11 cellular contexts compared by ENCODE assay signal in genomic region chr3:57434041-57434440, GRCh38.
DNase-seq lines count a peak whose midpoint lies in the region; ATAC-seq, FAIRE-seq and TF ChIP-seq lines count a peak whose summit lies in the region.
"Had no signal": no experiment of that assay in that cellular context is flagged by ENCODE, and none has a peak within 500 bp of the region (broad histone marks: within the 10 kb centered on the region; RNA-seq: fewer than 3 reads in every experiment).

No MANE protein-coding gene starts in this region.

- DNase-seq in GM23248 (peak; percentile 63), Panc1 (ENCODE audit: low read depth, low spot score) (no peak), fibroblast of the aortic adventitia (ENCODE audit: low read depth) (peak; percentile 59), posterior cingulate gyrus (no peak), hypothalamus (lab: John Stamatoyannopoulos, UW) (no peak)
- DNase-seq: activated CD4-positive, CD25-positive, alpha-beta regulatory T cell treated with anti-CD3 and anti-CD28 coated beads, Interleukin-2, amount 50 U/mL, for 72 hours had no signal

- no peak overlapping the region for H3K9ac ChIP-seq in GM23248

- no peaks in the 10 kb centered on the region for H3F3A ChIP-seq in GM23248 (ENCODE audit: insufficient read depth)

- H3K27me3 ChIP-seq in GM23248 (replicated peaks; ENCODE audit: insufficient read depth) (peaks cover 7% of the 10 kb centered on the region; the same call in 1 of the 2 replicates), Panc1 (ENCODE audit: control insufficient read depth, insufficient read depth, low read length) (no peaks in the 10 kb centered on the region)

- H3K4me3 ChIP-seq in GM23248 (no peak overlapping the region), Panc1 (ENCODE audit: low read depth in 2 of 2, low read length in 2 of 2) (no peak overlapping the region), fibroblast of the aortic adventitia (ENCODE audit: low read depth, low read length) (no peak overlapping the region)

- H3K9me3 ChIP-seq in GM23248 (ENCODE audit: low read depth) (no peaks in the 10 kb centered on the region), Panc1 (ENCODE audit: control insufficient read depth, insufficient read depth, low read depth, low read length) (no peaks in the 10 kb centered on the region)

- WGBS in GM23248 (ENCODE audit: low coverage in 1 of 2, low lambda C conversion rate in 2 of 2, missing lambda C conversion rate in 2 of 2), 2 experiments = 16 to 27% methylated on average over 4 of the region's 4 CpGs

- TF ChIP-seq CTCF in Panc1 (IDR thresholded peaks at IDR 0.05) = peak; percentile 62
- TF ChIP-seq CTCF in fibroblast of the aortic adventitia (IDR thresholded peaks at IDR 0.05; ENCODE audit: insufficient read depth, low read length) = peak; percentile 62

- in situ Hi-C loops in GM23248 (cut with MboI) (no loop called here), Panc1 (cut with HindIII; ENCODE audit: low pct_unique_long_range_greater_than_20kb, low sequenced_read_pairs) (no loop called here)

- ATAC-seq in Panc1 (peak; percentile 66), HG02763 (IDR thresholded peaks at IDR 0.05; ENCODE audit: unreplicated experiment) (no peak), HG02571 (IDR thresholded peaks at IDR 0.05; ENCODE audit: unreplicated experiment) (no peak)
- ATAC-seq: naive thymus-derived CD4-positive, alpha-beta T cell had no signal

- no peaks in the 10 kb centered on the region for H3K9me2 ChIP-seq in GM23248 (ENCODE audit: insufficient read depth)

- CTCF ChIA-PET in Panc1 (lab: Charles Lee) = no interaction called here

- H3K79me2 ChIP-seq in GM23248 (ENCODE audit: insufficient read depth) = no peaks in the 10 kb centered on the region

- no TSS peak for BruUV-seq in Panc1 (replicated peaks; lab: Mats Ljungman, UMichigan)

- H2AFZ ChIP-seq in GM23248 = no peak overlapping the region

- intact Hi-C loops in Panc1 (cut with micrococcal nuclease; ENCODE audit: unreplicated experiment) (no loop called here), posterior cingulate gyrus (cut with DNase I) (no loop called here)

- H3K27ac ChIP-seq in GM23248 (no peak overlapping the region), Panc1 (ENCODE audit: low read length) (no peak overlapping the region)

- H4K20me1 ChIP-seq in GM23248 (ENCODE audit: insufficient read depth) = no peaks in the 10 kb centered on the region

- peak; percentile 96 for FAIRE-seq in A204.1 (lab: Jason Lieb, UNC)
- FAIRE-seq: GM18507 had no signal

- no peaks in the 10 kb centered on the region for H3K4me1 ChIP-seq in GM23248 (ENCODE audit: insufficient read depth)
- no peaks in the 10 kb centered on the region for H3K4me1 ChIP-seq in Panc1 (ENCODE audit: control insufficient read depth, insufficient read depth, low read length)

- POLR2A ChIA-PET in Panc1 (lab: Charles Lee) = no interaction called here

- H3K36me3 ChIP-seq in GM23248 (ENCODE audit: low read depth) = no peaks in the 10 kb centered on the region
- H3K36me3 ChIP-seq in Panc1 (ENCODE audit: control insufficient read depth, insufficient read depth, low read length) = no peaks in the 10 kb centered on the region

- no peak overlapping the region for H3K4me2 ChIP-seq in GM23248 (ENCODE audit: unreplicated experiment)

Comparison
In these comparisons a context has a peak if more than half of its experiments do, and no peak if none do; other contexts are left out.
1. DNase-seq: peak in GM23248 (single experiment) and fibroblast of the aortic adventitia (single experiment); none in Panc1 (single experiment), posterior cingulate gyrus (0 of 10) and hypothalamus (0 of 51).